ENCODE assay signal across 8 cellular contexts in the genomic region with DNA sequence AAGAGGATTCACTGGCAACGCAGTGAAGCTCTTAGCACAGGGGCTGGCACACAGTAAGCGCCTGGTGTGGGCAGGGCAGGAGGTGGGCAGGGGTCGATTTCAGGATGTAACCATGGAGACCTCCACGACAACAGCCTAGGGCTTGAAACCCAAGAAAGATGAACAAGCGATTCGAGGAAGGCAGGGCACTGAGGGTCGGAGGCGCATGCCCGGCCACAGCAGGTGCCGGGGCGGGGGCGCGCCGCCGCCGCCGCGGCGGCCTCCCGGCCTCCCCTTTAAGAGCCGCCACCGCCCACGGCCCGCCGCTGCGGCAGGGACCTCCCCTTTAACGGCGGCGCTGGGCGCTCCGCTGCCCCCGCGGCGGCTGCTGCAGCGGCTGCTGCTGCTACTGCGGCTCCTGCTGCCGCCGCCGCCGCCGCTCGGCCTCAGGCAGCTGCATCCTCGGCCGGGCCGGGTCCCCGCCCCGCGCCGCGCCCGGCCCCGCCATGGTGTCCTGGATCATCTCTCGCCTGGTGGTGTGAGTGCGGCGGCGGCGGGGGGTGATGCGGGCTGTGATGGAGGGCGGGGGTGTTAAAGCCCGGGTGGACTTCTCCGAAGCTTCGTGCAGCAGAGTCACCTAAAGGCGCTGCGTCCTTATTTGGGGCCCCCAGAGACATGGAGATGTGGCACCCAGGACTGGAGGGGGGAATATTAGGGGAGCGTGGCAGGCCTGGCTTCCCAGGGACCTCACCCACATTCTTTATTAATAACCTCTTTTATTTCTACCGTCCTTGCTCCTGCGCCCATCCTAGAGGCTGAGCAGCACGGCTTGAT. TPM values are rescaled to one million over a fixed set of nuclear protein-coding genes. Genes with fewer than 3 reads are reported as not detected.
A peak's percentile ranks its signal among the peaks of the same experiment; 100 is the strongest.
DNase-seq lines count a peak whose midpoint lies in the region; ATAC-seq and TF ChIP-seq lines count a peak whose summit lies in the region.

REEP2 (plus strand) TSS at position 334 of the 813 bp plus-strand sequence; CDS start at position 486, 152 bp downstream.

- no peaks in the 10 kb centered on the region for H4K20me1 ChIP-seq in OCI-LY3 (ENCODE audit: insufficient read depth, low read length)

- H3K4me2 ChIP-seq in OCI-LY3 (ENCODE audit: low read length) = peak within 1 kb of the TSS; percentile 82

- no peaks in the 10 kb centered on the region for H3K79me2 ChIP-seq in OCI-LY3 (ENCODE audit: low read length)

- H3K4me1 ChIP-seq in OCI-LY3 (ENCODE audit: low read length) (peaks cover 10% of the 10 kb centered on the region; the same call in 1 of the 2 replicates), neuron (ENCODE audit: insufficient read depth, low read length) (peaks cover 28% of the 10 kb centered on the region), tibial artery (peaks cover 0 to 19% (median 12%) of the 10 kb centered on the region in 4 donors)

- no peaks in the 10 kb centered on the region for H3K27me3 ChIP-seq in OCI-LY3 (ENCODE audit: low read depth, low read length)
- no peaks in the 10 kb centered on the region for H3K27me3 ChIP-seq in neuron (ENCODE audit: insufficient read depth, low read length)
- H3K27me3 ChIP-seq in tibial artery = no peaks in the 10 kb centered on the region

- intact Hi-C loops in tibial artery (cut with DNase I; ENCODE audit: low total_unique reads) = no loop called here

- peak within 1 kb of the TSS; percentile 57 for H3K9ac ChIP-seq in OCI-LY3 (ENCODE audit: low read length)

- peak; percentile 26 to 51 for DNase-seq in NCI-H2081 (lab: John Stamatoyannopoulos, UW)
- no peak for DNase-seq in NCI-H2081 treated with DMSO at 0.1 percent for 48 hours (lab: John Stamatoyannopoulos, UW)
- peak; percentile 56 for DNase-seq in activated T-helper 9 cell treated with anti-CD3 and anti-CD28 coated beads, Interleukin-2, amount 50 U/mL, for 16 hours (ENCODE audit: low read depth)
- peak; percentile 51 for DNase-seq in fibroblast of villous mesenchyme (ENCODE audit: low read depth)
- DNase-seq in tibial artery = peak in 1 of 2 donors; percentile 69

- H2AFZ ChIP-seq in OCI-LY3 (ENCODE audit: low read depth, low read length) (0 out of 2 replicates have a peak within 1 kb of the TSS, but pooled peaks have one; percentile 39), neuron (ENCODE audit: low read depth, low read length) (peak within 1 kb of the TSS; percentile 62)

- H3K4me3 ChIP-seq in OCI-LY3 (ENCODE audit: low read length) = peak within 1 kb of the TSS; percentile 81
- H3K4me3 ChIP-seq in fibroblast of villous mesenchyme (ENCODE audit: low read depth, low read length) = peak within 1 kb of the TSS; percentile 63
- peak within 1 kb of the TSS; percentile 55 for H3K4me3 ChIP-seq in neuron (ENCODE audit: low read length)
- H3K4me3 ChIP-seq in tibial artery = peak within 1 kb of the TSS; percentile 53 to 65

- no peaks in the 10 kb centered on the region for H3K9me3 ChIP-seq in OCI-LY3 (ENCODE audit: insufficient read depth, low read length)
- H3K9me3 ChIP-seq in neuron (ENCODE audit: low read length) = no peaks in the 10 kb centered on the region
- H3K9me3 ChIP-seq in tibial artery = no peaks in the 10 kb centered on the region

- peak; percentile 72 for ATAC-seq in HG03280 (IDR thresholded peaks at IDR 0.05; ENCODE audit: unreplicated experiment)

- H3K27ac ChIP-seq in OCI-LY3 (ENCODE audit: low read length) (no peak within 1 kb of the TSS), tibial artery (peak within 1 kb of the TSS; percentile 45 to 46)

- H3K36me3 ChIP-seq in OCI-LY3 (replicated peaks; ENCODE audit: low read depth, low read length) (peaks cover 13% of the 10 kb centered on the region), neuron (ENCODE audit: insufficient read depth, low read length) (peaks cover 24% of the 10 kb centered on the region), tibial artery (peaks cover 22 to 24% (median 23%) of the 10 kb centered on the region in 3 donors)

- no peak for TF ChIP-seq CTCF in OCI-LY3 (IDR thresholded peaks at IDR 0.05; ENCODE audit: low read depth, low read length)
- TF ChIP-seq CTCF in fibroblast of villous mesenchyme (IDR thresholded peaks at IDR 0.05; ENCODE audit: insufficient read depth, low read depth, low read length) = no peak
- no peak for TF ChIP-seq CTCF in tibial artery (IDR thresholded peaks at IDR 0.05)

RNA-seq across cellular contexts. Expression of gene REEP2, which starts in this region (rescaled TPM):
- 13.0 and 16.4 TPM in 2 replicates for total RNA-seq in fibroblast of villous mesenchyme
